1 cellular context compared by ENCODE assay signal in the genomic region with DNA sequence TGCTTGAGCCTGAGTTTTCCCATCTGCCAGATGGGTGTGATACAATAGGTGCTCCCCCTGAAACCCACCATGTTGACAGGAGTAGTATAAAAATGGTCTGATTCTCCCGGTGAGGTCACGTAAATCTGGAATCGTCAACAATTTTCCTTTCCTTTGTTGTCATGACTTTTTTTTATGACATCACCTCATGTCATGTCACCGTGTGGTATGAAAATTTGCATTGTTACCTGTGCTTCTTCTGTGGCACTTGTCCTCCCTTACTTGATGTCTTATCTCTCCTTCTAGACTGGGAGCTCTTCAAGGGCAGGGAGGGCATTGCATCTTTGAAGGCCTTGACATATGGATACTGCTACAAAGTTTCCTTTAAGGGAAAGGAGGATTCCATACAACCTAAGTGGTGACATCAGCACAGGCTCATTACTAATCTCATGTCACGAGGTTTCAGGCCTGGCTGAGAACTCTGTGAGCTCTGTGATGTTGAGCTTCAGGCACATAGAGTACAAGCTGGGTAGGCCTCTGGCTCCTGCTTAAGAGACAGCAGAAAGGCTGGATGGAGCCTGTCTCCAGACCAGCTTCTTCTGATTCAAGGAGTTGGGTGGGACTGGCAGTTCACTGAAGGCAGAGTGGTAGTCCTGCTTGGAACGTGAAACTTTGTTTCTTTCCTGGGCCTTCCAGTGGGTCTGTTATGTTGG.
TF ChIP-seq lines count a peak whose summit lies in the region.

No MANE protein-coding gene starts in this region.

TF ChIP-seq in HepG2, 621 proteins besides CTCF, POLR2A, EP300 and RAD21 (continued from another document):
- TF ChIP-seq, protein P1, sequence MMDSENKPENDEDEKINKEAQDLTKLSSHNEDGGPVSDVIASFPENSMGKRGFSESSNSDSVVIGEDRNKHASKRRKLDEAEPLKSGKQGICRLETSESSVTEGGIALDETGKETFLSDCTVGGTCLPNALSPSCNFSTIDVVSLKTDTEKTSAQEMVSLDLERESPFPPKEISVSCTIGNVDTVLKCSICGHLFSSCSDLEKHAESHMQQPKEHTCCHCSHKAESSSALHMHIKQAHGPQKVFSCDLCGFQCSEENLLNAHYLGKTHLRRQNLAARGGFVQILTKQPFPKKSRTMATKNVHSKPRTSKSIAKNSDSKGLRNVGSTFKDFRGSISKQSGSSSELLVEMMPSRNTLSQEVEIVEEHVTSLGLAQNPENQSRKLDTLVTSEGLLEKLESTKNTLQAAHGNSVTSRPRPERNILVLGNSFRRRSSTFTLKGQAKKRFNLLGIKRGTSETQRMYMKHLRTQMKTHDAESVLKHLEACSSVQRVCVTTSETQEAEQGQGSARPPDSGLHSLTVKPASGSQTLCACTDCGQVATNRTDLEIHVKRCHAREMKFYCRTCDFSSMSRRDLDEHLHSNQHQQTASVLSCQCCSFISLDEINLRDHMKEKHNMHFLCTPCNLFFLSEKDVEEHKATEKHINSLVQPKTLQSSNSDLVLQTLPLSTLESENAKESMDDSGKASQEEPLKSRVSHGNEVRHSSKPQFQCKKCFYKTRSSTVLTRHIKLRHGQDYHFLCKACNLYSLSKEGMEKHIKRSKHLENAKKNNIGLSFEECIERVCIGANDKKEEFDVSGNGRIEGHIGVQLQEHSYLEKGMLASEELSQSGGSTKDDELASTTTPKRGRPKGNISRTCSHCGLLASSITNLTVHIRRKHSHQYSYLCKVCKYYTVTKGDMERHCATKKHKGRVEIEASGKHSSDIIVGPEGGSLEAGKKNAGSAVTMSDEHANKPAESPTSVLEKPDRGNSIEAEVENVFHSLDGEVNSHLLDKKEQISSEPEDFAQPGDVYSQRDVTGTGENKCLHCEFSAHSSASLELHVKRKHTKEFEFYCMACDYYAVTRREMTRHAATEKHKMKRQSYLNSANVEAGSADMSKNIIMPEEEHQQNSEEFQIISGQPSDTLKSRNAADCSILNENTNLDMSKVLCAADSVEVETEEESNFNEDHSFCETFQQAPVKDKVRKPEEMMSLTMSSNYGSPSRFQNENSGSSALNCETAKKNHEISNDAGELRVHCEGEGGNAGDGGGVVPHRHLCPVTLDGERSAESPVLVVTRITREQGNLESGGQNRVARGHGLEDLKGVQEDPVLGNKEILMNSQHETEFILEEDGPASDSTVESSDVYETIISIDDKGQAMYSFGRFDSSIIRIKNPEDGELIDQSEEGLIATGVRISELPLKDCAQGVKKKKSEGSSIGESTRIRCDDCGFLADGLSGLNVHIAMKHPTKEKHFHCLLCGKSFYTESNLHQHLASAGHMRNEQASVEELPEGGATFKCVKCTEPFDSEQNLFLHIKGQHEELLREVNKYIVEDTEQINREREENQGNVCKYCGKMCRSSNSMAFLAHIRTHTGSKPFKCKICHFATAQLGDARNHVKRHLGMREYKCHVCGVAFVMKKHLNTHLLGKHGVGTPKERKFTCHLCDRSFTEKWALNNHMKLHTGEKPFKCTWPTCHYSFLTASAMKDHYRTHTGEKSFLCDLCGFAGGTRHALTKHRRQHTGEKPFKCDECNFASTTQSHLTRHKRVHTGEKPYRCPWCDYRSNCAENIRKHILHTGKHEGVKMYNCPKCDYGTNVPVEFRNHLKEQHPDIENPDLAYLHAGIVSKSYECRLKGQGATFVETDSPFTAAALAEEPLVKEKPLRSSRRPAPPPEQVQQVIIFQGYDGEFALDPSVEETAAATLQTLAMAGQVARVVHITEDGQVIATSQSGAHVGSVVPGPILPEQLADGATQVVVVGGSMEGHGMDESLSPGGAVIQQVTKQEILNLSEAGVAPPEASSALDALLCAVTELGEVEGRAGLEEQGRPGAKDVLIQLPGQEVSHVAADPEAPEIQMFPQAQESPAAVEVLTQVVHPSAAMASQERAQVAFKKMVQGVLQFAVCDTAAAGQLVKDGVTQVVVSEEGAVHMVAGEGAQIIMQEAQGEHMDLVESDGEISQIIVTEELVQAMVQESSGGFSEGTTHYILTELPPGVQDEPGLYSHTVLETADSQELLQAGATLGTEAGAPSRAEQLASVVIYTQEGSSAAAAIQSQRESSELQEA (CRISPR knock-in tag; IDR thresholded peaks at IDR 0.05; ENCODE audit: not compliant biosample characterization), result no peak
- TF ChIP-seq HNF4G (IDR thresholded peaks at IDR 0.05; ENCODE audit: borderline replicate concordance, low read depth, low read length), result no peak
- no peak for TF ChIP-seq HNF4G (CRISPR knock-in tag; IDR thresholded peaks at IDR 0.05; ENCODE audit: borderline replicate concordance, low read depth)
- no peak for TF ChIP-seq NONO (IDR thresholded peaks at IDR 0.05)
- no peak for TF ChIP-seq NONO (CRISPR knock-in tag; conservative IDR thresholded peaks at IDR 0.05)
- no peak for TF ChIP-seq REL (CRISPR knock-in tag; conservative IDR thresholded peaks at IDR 0.05)
- TF ChIP-seq POLR2G (IDR thresholded peaks at IDR 0.05; ENCODE audit: low read depth, low read length), result no peak
- peak; percentile 68 for TF ChIP-seq CREB1 (IDR thresholded peaks at IDR 0.05)
- TF ChIP-seq CREB1 (CRISPR knock-in tag; IDR thresholded peaks at IDR 0.05), result no peak
- TF ChIP-seq, protein P2, sequence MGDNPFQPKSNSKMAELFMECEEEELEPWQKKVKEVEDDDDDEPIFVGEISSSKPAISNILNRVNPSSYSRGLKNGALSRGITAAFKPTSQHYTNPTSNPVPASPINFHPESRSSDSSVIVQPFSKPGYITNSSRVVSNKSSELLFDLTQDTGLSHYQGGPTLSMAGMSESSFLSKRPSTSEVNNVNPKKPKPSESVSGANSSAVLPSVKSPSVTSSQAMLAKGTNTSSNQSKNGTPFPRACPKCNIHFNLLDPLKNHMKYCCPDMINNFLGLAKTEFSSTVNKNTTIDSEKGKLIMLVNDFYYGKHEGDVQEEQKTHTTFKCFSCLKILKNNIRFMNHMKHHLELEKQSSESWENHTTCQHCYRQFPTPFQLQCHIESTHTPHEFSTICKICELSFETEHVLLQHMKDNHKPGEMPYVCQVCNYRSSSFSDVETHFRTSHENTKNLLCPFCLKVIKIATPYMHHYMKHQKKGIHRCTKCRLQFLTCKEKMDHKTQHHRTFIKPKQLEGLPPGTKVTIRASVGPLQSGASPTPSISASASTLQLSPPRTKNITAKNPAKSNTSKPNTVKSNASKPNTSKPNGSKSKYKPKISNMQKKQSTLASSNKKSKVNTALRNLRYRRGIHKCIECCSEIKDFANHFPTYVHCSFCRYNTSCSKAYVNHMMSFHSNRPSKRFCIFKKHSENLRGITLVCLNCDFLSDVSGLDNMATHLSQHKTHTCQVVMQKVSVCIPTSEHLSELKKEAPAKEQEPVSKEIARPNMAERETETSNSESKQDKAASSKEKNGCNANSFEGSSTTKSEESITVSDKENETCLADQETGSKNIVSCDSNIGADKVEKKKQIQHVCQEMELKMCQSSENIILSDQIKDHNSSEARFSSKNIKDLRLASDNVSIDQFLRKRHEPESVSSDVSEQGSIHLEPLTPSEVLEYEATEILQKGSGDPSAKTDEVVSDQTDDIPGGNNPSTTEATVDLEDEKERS (CRISPR knock-in tag; IDR thresholded peaks at IDR 0.05), result no peak
- TF ChIP-seq, protein P3, sequence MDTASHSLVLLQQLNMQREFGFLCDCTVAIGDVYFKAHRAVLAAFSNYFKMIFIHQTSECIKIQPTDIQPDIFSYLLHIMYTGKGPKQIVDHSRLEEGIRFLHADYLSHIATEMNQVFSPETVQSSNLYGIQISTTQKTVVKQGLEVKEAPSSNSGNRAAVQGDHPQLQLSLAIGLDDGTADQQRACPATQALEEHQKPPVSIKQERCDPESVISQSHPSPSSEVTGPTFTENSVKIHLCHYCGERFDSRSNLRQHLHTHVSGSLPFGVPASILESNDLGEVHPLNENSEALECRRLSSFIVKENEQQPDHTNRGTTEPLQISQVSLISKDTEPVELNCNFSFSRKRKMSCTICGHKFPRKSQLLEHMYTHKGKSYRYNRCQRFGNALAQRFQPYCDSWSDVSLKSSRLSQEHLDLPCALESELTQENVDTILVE (CRISPR knock-in tag; IDR thresholded peaks at IDR 0.05), result no peak
- no peak for TF ChIP-seq ZNF383 (CRISPR knock-in tag; IDR thresholded peaks at IDR 0.05; ENCODE audit: borderline replicate concordance)
- TF ChIP-seq ZNF850 (CRISPR knock-in tag; conservative IDR thresholded peaks at IDR 0.05), result no peak
- peak; percentile 54 for TF ChIP-seq ATF7 (IDR thresholded peaks at IDR 0.05)
- no peak for TF ChIP-seq ATF7 (CRISPR knock-in tag; IDR thresholded peaks at IDR 0.05)
- no peak for TF ChIP-seq NCOA2 (CRISPR knock-in tag; IDR thresholded peaks at IDR 0.05)
- TF ChIP-seq ZNF432 (CRISPR knock-in tag; IDR thresholded peaks at IDR 0.05; ENCODE audit: borderline replicate concordance), result no peak
- no peak for TF ChIP-seq ZNF552 (CRISPR knock-in tag; IDR thresholded peaks at IDR 0.05; ENCODE audit: borderline replicate concordance)
